13 cellular contexts compared by ENCODE assay signal in genomic region chr1:178052650-178053461, GRCh38. TPM values are rescaled to one million over a fixed set of nuclear protein-coding genes. Genes with fewer than 3 reads are reported as not detected.
DNase-seq lines count a peak whose midpoint lies in the region; ATAC-seq, FAIRE-seq and TF ChIP-seq lines count a peak whose summit lies in the region.
"Had no signal": no experiment of that assay in that cellular context is flagged by ENCODE, and none has a peak within 500 bp of the region (broad histone marks: within the 10 kb centered on the region; RNA-seq: fewer than 3 reads in every experiment).

No MANE protein-coding gene starts in this region.

- no peak overlapping the region for H3K9ac ChIP-seq in HUES48 (ENCODE audit: low read depth, low read length)

- H3K9me3 Mint-ChIP-seq in chondrocyte (ENCODE audit: low read depth): no peaks in the 10 kb centered on the region
- H3K9me3 Mint-ChIP-seq: CD4-positive, alpha-beta T cell; IgD-negative memory B cell had no signal

- no peaks in the 10 kb centered on the region for H3K27me3 ChIP-seq in HUES48 (ENCODE audit: control insufficient read depth, insufficient read depth, low read length)
- H3K27me3 ChIP-seq: brain microvascular endothelial cell, vagina had no signal

- no peaks in the 10 kb centered on the region for H3K9me3 ChIP-seq in HUES48 (ENCODE audit: control insufficient read depth, insufficient read depth, low read length)
- H3K9me3 ChIP-seq: vagina had no signal

- H3K4me3 Mint-ChIP-seq in chondrocyte (ENCODE audit: unreplicated experiment): no peak overlapping the region
- H3K4me3 Mint-ChIP-seq: CD4-positive, alpha-beta T cell; IgD-negative memory B cell had no signal

- H3K4me1 ChIP-seq in HUES48 (ENCODE audit: control insufficient read depth, insufficient read depth, low read length): peaks cover 38% of the 10 kb centered on the region

- peak; percentile 53 for DNase-seq in A172 (ENCODE audit: low spot score)
- DNase-seq in chondrocyte (ENCODE audit: low spot score): no peak
- DNase-seq in lung microvascular endothelial cell (ENCODE audit: low read depth in 2 of 2): peak; percentile 61 to 65
- DNase-seq in GM12892 (ENCODE audit: insufficient read length): no peak
- no peak for DNase-seq in stimulated activated CD4-positive, alpha-beta T cell treated with anti-CD3 and anti-CD28 coated beads, Interleukin-4, amount 100 ng/mL, for 24 hours
- no peak for DNase-seq in COLO829 (ENCODE audit: low spot score)
- DNase-seq: activated CD4-positive, alpha-beta T cell treated with anti-CD3 and anti-CD28 coated beads, Interleukin-2, amount 50 U/mL, for 48 hours; brain microvascular endothelial cell; CD4-positive, alpha-beta T cell had no signal

- TF ChIP-seq CTCF in chondrocyte (IDR thresholded peaks at IDR 0.05): no peak

- no peak overlapping the region for H3K4me3 ChIP-seq in HUES48 (ENCODE audit: low read depth, low read length)
- H3K4me3 ChIP-seq: vagina had no signal

- no peak for ATAC-seq in HG03175 (IDR thresholded peaks at IDR 0.05; ENCODE audit: unreplicated experiment)

- H3K36me3 ChIP-seq in HUES48 (ENCODE audit: control insufficient read depth, insufficient read depth, low read length): no peaks in the 10 kb centered on the region
- H3K36me3 ChIP-seq: brain microvascular endothelial cell, vagina had no signal

- H3K27ac Mint-ChIP-seq in chondrocyte (ENCODE audit: unreplicated experiment): peak overlapping the region; percentile 80
- H3K27ac Mint-ChIP-seq: CD4-positive, alpha-beta T cell; IgD-negative memory B cell had no signal

- no peak for TF ChIP-seq POLR2A in GM12892 (IDR thresholded peaks at IDR 0.05; ENCODE audit: low read depth, low read length)

- peak overlapping the region; percentile 26 for H3K27ac ChIP-seq in HUES48 (ENCODE audit: low read depth, low read length)
- H3K27ac ChIP-seq: brain microvascular endothelial cell, vagina had no signal

- FAIRE-seq in GM12892 (lab: Jason Lieb, UNC): no peak

- H3K27me3 Mint-ChIP-seq in chondrocyte (ENCODE audit: low read depth): no peaks in the 10 kb centered on the region

- H3K36me3 Mint-ChIP-seq in chondrocyte (ENCODE audit: low read depth): no peaks in the 10 kb centered on the region
- H3K36me3 Mint-ChIP-seq: IgD-negative memory B cell had no signal

- H3K4me1 Mint-ChIP-seq in chondrocyte (ENCODE audit: low read depth): peaks cover 57% of the 10 kb centered on the region

RNA-seq across cellular contexts. Expression of gene RASAL2, which starts 41.0 kb away (rescaled TPM):
- total RNA-seq in A172 (2014; rRNA removed; shearing (Covaris generic)): 18.7 and 23.8 TPM in 2 replicates
- 38.4 to 54.4 TPM (median 40.1 TPM) in 3 replicates for total RNA-seq in chondrocyte
- 11.8 and 13.1 TPM in 2 replicates for total RNA-seq in lung microvascular endothelial cell
- 0.55 TPM for polyA plus RNA-seq in GM12892 (2012; ENCODE audit: missing spikeins)

Comparison
In these comparisons a context has a peak if more than half of its experiments do, and no peak if none do; other contexts are left out.
1. DNase-seq: peak in A172 (single experiment) and lung microvascular endothelial cell (2 of 2); none in chondrocyte (single experiment), GM12892 (single experiment), stimulated activated CD4-positive, alpha-beta T cell treated with anti-CD3 and anti-CD28 coated beads, Interleukin-4, amount 100 ng/mL, for 24 hours (single experiment) and COLO829 (single experiment).